Comparison of ENCODE assay signal across 11 cellular contexts in genomic region chr16:89191901-89192184, GRCh38. TPM values are rescaled to one million over a fixed set of nuclear protein-coding genes. Genes with fewer than 3 reads are reported as not detected.
A peak's percentile ranks its signal among the peaks of the same experiment; 100 is the strongest.
DNase-seq lines count a peak whose midpoint lies in the region; ATAC-seq, FAIRE-seq and TF ChIP-seq lines count a peak whose summit lies in the region.
"Had no signal": no experiment of that assay in that cellular context is flagged by ENCODE, and none has a peak within 500 bp of the region (broad histone marks: within the 10 kb centered on the region; RNA-seq: fewer than 3 reads in every experiment).

No MANE protein-coding gene starts in this region.

- RAD21 ChIA-PET in GM12878 (lab: Charles Lee; ENCODE audit: unreplicated experiment): no interaction called here

- in situ Hi-C loops in GM12878 (cut with MboI) (no loop called here), HepG2 (cut with HindIII; ENCODE audit: extremely low pct_ligation_motif_present, low pct_unique_long_range_greater_than_20kb) (no loop called here), transverse colon (cut with MboI; ENCODE audit: low pct_ligation_motif_present in 1 of 4, low pct_unique_long_range_greater_than_20kb in 1 of 4, low sequenced_read_pairs in 3 of 4) (no loop called here)

- H3K9me3 Mint-ChIP-seq in MCF 10A (ENCODE audit: unreplicated experiment): no peaks in the 10 kb centered on the region
- H3K9me3 Mint-ChIP-seq: dendritic cell treated with granulocyte-macrophage colony-stimulating factor and Interleukin-4, amounts not matched to agents 40 ng/mL and 50 ng/mL, for 4 days had no signal

- H3K4me3 ChIP-seq in breast epithelium (peak overlapping the region; percentile 30 to 69 (median 48)), GM12878 (peak overlapping the region; percentile 44; the same call in 1 of the 2 replicates), HepG2 (replicated peaks in 1 of 3; ENCODE audit: insufficient read depth in 1 of 3, low read depth in 2 of 3, low read length in 3 of 3) (peak overlapping the region; percentile 60 to 86 (median 75); a peak in 5 of 6 replicates), transverse colon (peak overlapping the region in 3 of 4 donors; percentile 24 to 42 (median 34))

- FAIRE-seq in GM12878 (lab: Jason Lieb, UNC): no peak
- FAIRE-seq in HepG2 (lab: Jason Lieb, UNC): no peak

- SMC1A ChIA-PET in GM12878 (lab: Charles Lee; ENCODE audit: uncharacterized antibody, unreplicated experiment): no interaction called here

- intact Hi-C loops in breast epithelium (cut with DNase I; ENCODE audit: low total_unique reads) (no loop called here), MCF 10A (cut with micrococcal nuclease) (no loop called here), GM12878 (cut with micrococcal nuclease; ENCODE audit: unreplicated experiment) (loop anchor here (2.0 kb wide), 1 partner anchor 19 kb away; no protein-coding TSS in a partner anchor), HepG2 (cut with micrococcal nuclease; ENCODE audit: unreplicated experiment) (no loop called here), transverse colon (cut with DNase I; ENCODE audit: low total_unique reads) (loop anchor here (1.0 kb wide), 1 partner anchor 19 kb away; no protein-coding TSS in a partner anchor)

- no peak for TF ChIP-seq RAD21 in GM12878 (IDR thresholded peaks at IDR 0.05; ENCODE audit: insufficient read depth, low read depth, low read length)
- no peak for TF ChIP-seq RAD21 in HepG2 (CRISPR knock-in tag; IDR thresholded peaks at IDR 0.05)

- no peaks in the 10 kb centered on the region for H3K27me3 Mint-ChIP-seq in MCF 10A (ENCODE audit: insufficient read depth, unreplicated experiment)

- TF ChIP-seq EP300 in GM12878 (IDR thresholded peaks at IDR 0.05; ENCODE audit: borderline replicate concordance in 1 of 2, control insufficient read depth in 1 of 2, low read depth in 2 of 2, low read length in 2 of 2): no peak
- no peak for TF ChIP-seq EP300 in HepG2 (IDR thresholded peaks at IDR 0.05; ENCODE audit: low read depth in 2 of 2, low read length in 2 of 2)
- no peak for TF ChIP-seq EP300 in HepG2 (CRISPR knock-in tag; IDR thresholded peaks at IDR 0.05; ENCODE audit: borderline replicate concordance)
- TF ChIP-seq EP300 in transverse colon (IDR thresholded peaks at IDR 0.05; ENCODE audit: low read depth): no peak

- H3K9me3 ChIP-seq in breast epithelium (no peaks in the 10 kb centered on the region), GM12878 (replicated peaks; ENCODE audit: control insufficient read depth, insufficient read depth, low read length) (no peaks in the 10 kb centered on the region), HepG2 (ENCODE audit: low read length) (no peaks in the 10 kb centered on the region), transverse colon (no peaks in the 10 kb centered on the region)

- H3K4me1 ChIP-seq in breast epithelium (peaks cover 0 to 4% of the 10 kb centered on the region in 2 donors), GM12878 (ENCODE audit: control insufficient read depth, insufficient read depth, low read length) (no peaks in the 10 kb centered on the region), HepG2 (ENCODE audit: insufficient read depth, low read length) (peaks cover 37% of the 10 kb centered on the region), transverse colon (peaks cover 0 to 9% (median 5%) of the 10 kb centered on the region in 4 donors)

- H3K27ac Mint-ChIP-seq in MCF 10A (ENCODE audit: low read depth, unreplicated experiment): no peak overlapping the region
- H3K27ac Mint-ChIP-seq: dendritic cell treated with granulocyte-macrophage colony-stimulating factor and Interleukin-4, amounts not matched to agents 40 ng/mL and 50 ng/mL, for 4 days had no signal

- POLR2A ChIA-PET in MCF 10A (lab: Yijun Ruan, JAX) (no interaction called here), GM12878 (lab: Charles Lee) (no interaction called here), HepG2 (lab: Yijun Ruan, JAX) (interaction anchor here (1.1 to 3.0 kb wide), 5 partner anchors 9 to 73 kb away, joined by 4 to 44 read pairs (median 6); partner anchors contain the start of genes CDH15, SLC22A31 and ZNF778)

- H3K4me3 Mint-ChIP-seq in MCF 10A (ENCODE audit: unreplicated experiment): no peak overlapping the region

- no peaks in the 10 kb centered on the region for H3K4me1 Mint-ChIP-seq in MCF 10A (ENCODE audit: insufficient read depth, unreplicated experiment)

- H3K36me3 Mint-ChIP-seq in MCF 10A (ENCODE audit: insufficient read depth, unreplicated experiment): no peaks in the 10 kb centered on the region

- H3K9ac ChIP-seq in GM12878 (ENCODE audit: control insufficient read depth, insufficient read depth, low read length) (no peak overlapping the region), HepG2 (ENCODE audit: insufficient read depth, low read depth, low read length) (peak overlapping the region; percentile 97)

- H3K4me2 ChIP-seq in GM12878 (ENCODE audit: control insufficient read depth, insufficient read depth): peak overlapping the region; percentile 84; the same call in 1 of the 2 replicates
- peak overlapping the region; percentile 95 for H3K4me2 ChIP-seq in HepG2 (ENCODE audit: low read depth, low read length)

- no peak for TF ChIP-seq CTCF in breast epithelium (IDR thresholded peaks at IDR 0.05)
- TF ChIP-seq CTCF in MCF 10A (IDR thresholded peaks at IDR 0.05; ENCODE audit: unreplicated experiment): no peak
- TF ChIP-seq CTCF in GM12878 (IDR thresholded peaks at IDR 0.05 in 2 of 3, conservative IDR thresholded peaks at IDR 0.05 in 1 of 3; ENCODE audit: control insufficient read depth in 2 of 3, extremely low read depth in 1 of 3, insufficient read depth in 1 of 3, low read depth in 3 of 3, low read length in 3 of 3): no peak
- TF ChIP-seq CTCF in HepG2 (CRISPR knock-in tag; IDR thresholded peaks at IDR 0.05): no peak
- TF ChIP-seq CTCF in transverse colon (IDR thresholded peaks at IDR 0.05): no peak

- BruUV-seq in MCF 10A (replicated peaks; lab: Mats Ljungman, UMichigan): no TSS peak
- BruUV-seq in GM12878 (replicated peaks; lab: Mats Ljungman, UMichigan): no TSS peak
- BruUV-seq in HepG2 (replicated peaks; lab: Mats Ljungman, UMichigan): no TSS peak

- WGBS in GM12878 (ENCODE audit: insufficient coverage, insufficient replicate concordance, low lambda C conversion rate, missing lambda C conversion rate): 7% methylated on average over 6 of the region's 19 CpGs
- 1% methylated on average over 12 of the region's 19 CpGs for WGBS in HepG2 (ENCODE audit: low lambda C conversion rate)
- 1% methylated on average over 11 of the region's 19 CpGs; no CpG with 5 or more reads in 1 of the 2 donors for WGBS in transverse colon (ENCODE audit: low coverage in 1 of 2), 2 donors

- H3K79me2 ChIP-seq in GM12878 (ENCODE audit: control insufficient read depth, insufficient read depth, low read length) (no peaks in the 10 kb centered on the region), HepG2 (ENCODE audit: insufficient read depth, low read length) (peaks cover 6% of the 10 kb centered on the region)

- CTCF ChIA-PET in MCF 10A (lab: Yijun Ruan, JAX): no interaction called here
- CTCF ChIA-PET in GM12878 (lab: Yijun Ruan, JAX): no interaction called here
- CTCF ChIA-PET in HepG2 (lab: Yijun Ruan, JAX; ENCODE audit: low intra/inter-chr PET ratio, low total read pairs): no interaction called here

- TF ChIP-seq POLR2A in breast epithelium (IDR thresholded peaks at IDR 0.05) (no peak), GM12878 (IDR thresholded peaks at IDR 0.05; ENCODE audit: low read depth, low read length) (no peak), HepG2 (IDR thresholded peaks at IDR 0.05; ENCODE audit: insufficient read depth in 1 of 2, low read depth in 2 of 2, low read length in 2 of 2) (no peak), transverse colon (IDR thresholded peaks at IDR 0.05) (no peak)

- H3K36me3 ChIP-seq in breast epithelium: no peaks in the 10 kb centered on the region
- H3K36me3 ChIP-seq in GM12878 (ENCODE audit: control insufficient read depth in 2 of 2, insufficient read depth in 2 of 2, low read length in 1 of 2): no peaks in the 10 kb centered on the region
- H3K36me3 ChIP-seq in HepG2 (replicated peaks in 1 of 2; ENCODE audit: control insufficient read depth in 1 of 2, insufficient read depth in 2 of 2, low read length in 2 of 2): peaks cover 0 to 3% of the 10 kb centered on the region in 2 experiments; a peak in 1 of 5 replicates
- no peaks in the 10 kb centered on the region for H3K36me3 ChIP-seq in transverse colon

- H4K20me1 ChIP-seq in GM12878 (ENCODE audit: control insufficient read depth, insufficient read depth) (no peaks in the 10 kb centered on the region), HepG2 (ENCODE audit: insufficient read depth, low read length) (peaks cover 31% of the 10 kb centered on the region; the same call in 1 of the 2 replicates)

- H3K27me3 ChIP-seq in breast epithelium (peaks cover 2 to 10% of the 10 kb centered on the region in 2 donors), GM12878 (replicated peaks in 1 of 2; ENCODE audit: control insufficient read depth in 2 of 2, insufficient read depth in 2 of 2, low read length in 1 of 2) (no peaks in the 10 kb centered on the region), HepG2 (ENCODE audit: control insufficient read depth in 1 of 2, insufficient read depth in 2 of 2, low read length in 2 of 2) (no peaks in the 10 kb centered on the region; a peak in 1 of 5 replicates), transverse colon (peaks cover 13% of the 10 kb centered on the region)

- peak overlapping the region; percentile 83; the same call in 1 of the 2 replicates for H2AFZ ChIP-seq in GM12878 (ENCODE audit: control insufficient read depth, low read depth, low read length)
- no peak overlapping the region for H2AFZ ChIP-seq in HepG2 (ENCODE audit: low read length)

- DNase-seq in breast epithelium (ENCODE audit: low spot score in 2 of 2) (no peak), MCF 10A (ENCODE audit: unreplicated experiment) (no peak), GM12878 (ENCODE audit: low read depth, low spot score) (no peak), HepG2 (ENCODE audit: low spot score) (no peak), transverse colon (no peak), NCI-H524 (lab: John Stamatoyannopoulos, UW) (no peak), OCI-M2 (lab: John Stamatoyannopoulos, UW; ENCODE audit: unreplicated experiment) (no peak)
- DNase-seq: activated T-cell treated with anti-CD3 and anti-CD28 coated beads for 4 hours had no signal

- no peak overlapping the region for H3K27ac ChIP-seq in breast epithelium
- H3K27ac ChIP-seq in GM12878 (ENCODE audit: control insufficient read depth, insufficient read depth): no peak overlapping the region
- peak overlapping the region; percentile 99 for H3K27ac ChIP-seq in HepG2 (ENCODE audit: extremely low read length, insufficient read depth, low read length)
- H3K27ac ChIP-seq in transverse colon: no peak overlapping the region

- ATAC-seq in GM12878 (no peak; the same call in 2 of the 3 replicates), HepG2 (no peak), HG02852 (IDR thresholded peaks at IDR 0.05; ENCODE audit: unreplicated experiment) (no peak)

RNA-seq across cellular contexts. Expression of gene SLC22A31, which starts 8.5 kb away (rescaled TPM):
- total RNA-seq in breast epithelium (not detected), MCF 10A (2022) (not detected in 2 replicates), GM12878 (2014; rRNA removed) (not detected in 2 replicates), GM12878 (2014; rRNA removed; fragmentation: Illumina TruSeq; extraction: Trizol) (not detected in 2 replicates), GM12878 (2021) (0.19 TPM in 1 of 2 replicates, not detected in the other), HepG2 (2016; rRNA removed; fragmentation: Illumina TruSeq; extraction: Trizol) (20.6 and 83.3 TPM in 2 replicates), transverse colon (1 to 10 TPM in 1 of 4 donors, not detected in 3; 1.3 TPM)
- total RNA-seq in GM12878 (2013; cell fraction: nucleolus; rRNA removed): not detected in 2 replicates
- not detected for polyA plus RNA-seq in GM12878 (2011; ENCODE audit: low read depth)
- polyA plus RNA-seq in GM12878 (2011; rRNA removed) (0.20 and 0.23 TPM in 2 replicates), GM12878 (2014; fragmentation: Illumina TruSeq; extraction: Trizol) (not detected in 2 replicates), GM12878 (2014; fragmentation: Nextera tagmentation; extraction: Ambion mirVana) (not detected), GM12878 (2014; rRNA removed) (0.24 and 0.27 TPM in 2 replicates), GM12878 (2016; fragmentation: Nextera tagmentation; extraction: Ambion mirVana) (under 1 TPM in 1 of 2 experiments, not detected in 1; 0.13 TPM), HepG2 (2011; rRNA removed) (67.3 and 98.2 TPM in 2 replicates)
- polyA plus RNA-seq in GM12878 (2011; cell fraction: cytosol; rRNA removed): 0.75 and 0.94 TPM in 2 replicates
- 12.2 and 13.6 TPM in 2 replicates for polyA plus RNA-seq in GM12878 (2011; cell fraction: nucleus; rRNA removed)
- polyA plus RNA-seq in GM12878 (2012): not detected in 2 replicates
- 0.52 TPM in 1 of 2 replicates, not detected in the other for polyA minus RNA-seq in GM12878 (2011; rRNA and poly(A)+ RNA removed)
- not detected in 2 replicates for polyA minus RNA-seq in GM12878 (2011; cell fraction: cytosol; rRNA and poly(A)+ RNA removed)
- 0.96 TPM in 1 of 2 replicates, not detected in the other for polyA minus RNA-seq in GM12878 (2011; cell fraction: nucleus; rRNA and poly(A)+ RNA removed)
- total RNA-seq in HepG2 (2016; cell fraction: cytosol; rRNA removed; fragmentation: Illumina TruSeq; extraction: Trizol; ENCODE audit: low read depth): 22.4 and 22.9 TPM in 2 replicates
- 17.9 and 83.9 TPM in 2 replicates for total RNA-seq in HepG2 (2016; cell fraction: insoluble cytoplasmic fraction; rRNA removed; fragmentation: Illumina TruSeq; extraction: Trizol)
- 38.1 and 39.2 TPM in 2 replicates for total RNA-seq in HepG2 (2016; cell fraction: membrane; rRNA removed; fragmentation: Illumina TruSeq; extraction: Trizol)
- 88.9 and 114 TPM in 2 replicates for total RNA-seq in HepG2 (2016; cell fraction: nucleus; rRNA removed; fragmentation: Illumina TruSeq; extraction: Trizol)
- 27.2 and 52.1 TPM in 2 replicates for polyA plus RNA-seq in HepG2 (2011; cell fraction: cytosol; rRNA removed)
- 1,312 and 1,533 TPM in 2 replicates for polyA plus RNA-seq in HepG2 (2011; cell fraction: nucleus; rRNA removed)
- polyA plus RNA-seq in HepG2 (2012): 45.8 and 48.2 TPM in 2 replicates
- 27.4 and 28.3 TPM in 2 replicates for polyA plus RNA-seq in HepG2 (2016; cell fraction: cytosol; fragmentation: Illumina TruSeq; extraction: Trizol; ENCODE audit: low read depth)
- 23.8 and 26.1 TPM in 2 replicates for polyA plus RNA-seq in HepG2 (2016; cell fraction: insoluble cytoplasmic fraction; fragmentation: Illumina TruSeq; extraction: Trizol; ENCODE audit: low read depth)
- polyA plus RNA-seq in HepG2 (2016; cell fraction: membrane; fragmentation: Illumina TruSeq; extraction: Trizol; ENCODE audit: low read depth): 29.3 and 31.7 TPM in 2 replicates
- 322 and 325 TPM in 2 replicates for polyA plus RNA-seq in HepG2 (2016; cell fraction: nucleus; fragmentation: Illumina TruSeq; extraction: Trizol; ENCODE audit: insufficient read depth, low read depth)
- polyA minus RNA-seq in HepG2 (2011; rRNA and poly(A)+ RNA removed; ENCODE audit: low replicate concordance): 51.6 TPM in 1 of 2 replicates, not detected in the other
- polyA minus RNA-seq in HepG2 (2011; cell fraction: cytosol; rRNA and poly(A)+ RNA removed): 17.1 and 21.0 TPM in 2 replicates
- 89.4 and 90.8 TPM in 2 replicates for polyA minus RNA-seq in HepG2 (2011; cell fraction: nucleus; rRNA and poly(A)+ RNA removed)
- total RNA-seq: temporal lobe had no signal

RNA-seq across cellular contexts. Expression of gene CDH15, which starts 20.3 kb away (rescaled TPM):
- total RNA-seq in breast epithelium (not detected), MCF 10A (2022) (not detected in 2 replicates), GM12878 (2014; rRNA removed) (0.06 TPM in 1 of 2 replicates, not detected in the other), GM12878 (2014; rRNA removed; fragmentation: Illumina TruSeq; extraction: Trizol) (not detected in 2 replicates), GM12878 (2021) (not detected in 2 replicates), HepG2 (2016; rRNA removed; fragmentation: Illumina TruSeq; extraction: Trizol) (1.4 and 2.2 TPM in 2 replicates), transverse colon (not detected)
- total RNA-seq in GM12878 (2013; cell fraction: nucleolus; rRNA removed): not detected in 2 replicates
- not detected for polyA plus RNA-seq in GM12878 (2011; ENCODE audit: low read depth)
- polyA plus RNA-seq in GM12878 (2011; rRNA removed) (not detected in 2 replicates), GM12878 (2014; fragmentation: Illumina TruSeq; extraction: Trizol) (not detected in 2 replicates), GM12878 (2014; fragmentation: Nextera tagmentation; extraction: Ambion mirVana) (under 1 TPM in 1 of 2 experiments, not detected in 1; 0.02 TPM), GM12878 (2014; rRNA removed) (0.05 TPM in 1 of 2 replicates, not detected in the other), GM12878 (2016; fragmentation: Nextera tagmentation; extraction: Ambion mirVana) (not detected), HepG2 (2011; rRNA removed) (0.69 and 0.74 TPM in 2 replicates)
- not detected in 2 replicates for polyA plus RNA-seq in GM12878 (2011; cell fraction: cytosol; rRNA removed)
- polyA plus RNA-seq in GM12878 (2011; cell fraction: nucleus; rRNA removed): not detected in 2 replicates
- 0.20 TPM in 1 of 2 replicates, not detected in the other for polyA plus RNA-seq in GM12878 (2012)
- not detected in 2 replicates for polyA minus RNA-seq in GM12878 (2011; rRNA and poly(A)+ RNA removed)
- not detected in 2 replicates for polyA minus RNA-seq in GM12878 (2011; cell fraction: cytosol; rRNA and poly(A)+ RNA removed)
- not detected in 2 replicates for polyA minus RNA-seq in GM12878 (2011; cell fraction: nucleus; rRNA and poly(A)+ RNA removed)
- 2.8 and 2.9 TPM in 2 replicates for total RNA-seq in HepG2 (2016; cell fraction: cytosol; rRNA removed; fragmentation: Illumina TruSeq; extraction: Trizol; ENCODE audit: low read depth)
- 1.4 and 2.2 TPM in 2 replicates for total RNA-seq in HepG2 (2016; cell fraction: insoluble cytoplasmic fraction; rRNA removed; fragmentation: Illumina TruSeq; extraction: Trizol)
- total RNA-seq in HepG2 (2016; cell fraction: membrane; rRNA removed; fragmentation: Illumina TruSeq; extraction: Trizol): 3.6 and 3.7 TPM in 2 replicates
- 1.6 and 1.8 TPM in 2 replicates for total RNA-seq in HepG2 (2016; cell fraction: nucleus; rRNA removed; fragmentation: Illumina TruSeq; extraction: Trizol)
- 0.37 and 1.2 TPM in 2 replicates for polyA plus RNA-seq in HepG2 (2011; cell fraction: cytosol; rRNA removed)
- polyA plus RNA-seq in HepG2 (2011; cell fraction: nucleus; rRNA removed): 1.6 and 2.1 TPM in 2 replicates
- polyA plus RNA-seq in HepG2 (2012): 0.61 and 0.90 TPM in 2 replicates
- polyA plus RNA-seq in HepG2 (2016; cell fraction: cytosol; fragmentation: Illumina TruSeq; extraction: Trizol; ENCODE audit: low read depth): 3.5 and 3.8 TPM in 2 replicates
- 1.7 and 2.3 TPM in 2 replicates for polyA plus RNA-seq in HepG2 (2016; cell fraction: insoluble cytoplasmic fraction; fragmentation: Illumina TruSeq; extraction: Trizol; ENCODE audit: low read depth)
- polyA plus RNA-seq in HepG2 (2016; cell fraction: membrane; fragmentation: Illumina TruSeq; extraction: Trizol; ENCODE audit: low read depth): 3.3 and 4.1 TPM in 2 replicates
- 3.3 and 3.4 TPM in 2 replicates for polyA plus RNA-seq in HepG2 (2016; cell fraction: nucleus; fragmentation: Illumina TruSeq; extraction: Trizol; ENCODE audit: insufficient read depth, low read depth)
- polyA minus RNA-seq in HepG2 (2011; rRNA and poly(A)+ RNA removed; ENCODE audit: low replicate concordance): 0.62 TPM in 1 of 2 replicates, not detected in the other
- 0.40 and 0.62 TPM in 2 replicates for polyA minus RNA-seq in HepG2 (2011; cell fraction: cytosol; rRNA and poly(A)+ RNA removed)
- 0.39 TPM in 1 of 2 replicates, not detected in the other for polyA minus RNA-seq in HepG2 (2011; cell fraction: nucleus; rRNA and poly(A)+ RNA removed)

RNA-seq across cellular contexts. Expression of gene ZNF778, which starts 25.7 kb away (rescaled TPM):
- total RNA-seq in breast epithelium (10 to 100 TPM; 10.1 to 20.9 (median 12.5) TPM), MCF 10A (2022) (13.5 and 15.8 TPM in 2 replicates), GM12878 (2014; rRNA removed) (3.3 and 6.5 TPM in 2 replicates), GM12878 (2014; rRNA removed; fragmentation: Illumina TruSeq; extraction: Trizol) (3.5 and 3.6 TPM in 2 replicates), GM12878 (2021) (6.4 and 9.7 TPM in 2 replicates), HepG2 (2016; rRNA removed; fragmentation: Illumina TruSeq; extraction: Trizol) (7.2 and 9.3 TPM in 2 replicates), transverse colon (10 to 100 TPM in 3 of 4 donors, 1 to 10 TPM in 1; 9.3 to 89.0 (median 13.4) TPM)
- total RNA-seq in GM12878 (2013; cell fraction: nucleolus; rRNA removed): 15.8 and 17.3 TPM in 2 replicates
- 2.2 TPM for polyA plus RNA-seq in GM12878 (2011; ENCODE audit: low read depth)
- polyA plus RNA-seq in GM12878 (2011; rRNA removed) (3.8 and 4.4 TPM in 2 replicates), GM12878 (2014; fragmentation: Illumina TruSeq; extraction: Trizol) (4.3 and 4.6 TPM in 2 replicates), GM12878 (2014; fragmentation: Nextera tagmentation; extraction: Ambion mirVana) (under 1 TPM; 0.20 to 0.40 TPM), GM12878 (2014; rRNA removed) (4.2 and 5.9 TPM in 2 replicates), GM12878 (2016; fragmentation: Nextera tagmentation; extraction: Ambion mirVana) (1 to 10 TPM; 2.3 to 3.8 TPM), HepG2 (2011; rRNA removed) (3.8 and 6.1 TPM in 2 replicates)
- 2.8 and 3.8 TPM in 2 replicates for polyA plus RNA-seq in GM12878 (2011; cell fraction: cytosol; rRNA removed)
- polyA plus RNA-seq in GM12878 (2011; cell fraction: nucleus; rRNA removed): 6.7 and 8.5 TPM in 2 replicates
- polyA plus RNA-seq in GM12878 (2012): 2.4 and 5.4 TPM in 2 replicates
- polyA minus RNA-seq in GM12878 (2011; rRNA and poly(A)+ RNA removed): 6.1 and 8.8 TPM in 2 replicates
- 1.3 and 3.7 TPM in 2 replicates for polyA minus RNA-seq in GM12878 (2011; cell fraction: cytosol; rRNA and poly(A)+ RNA removed)
- polyA minus RNA-seq in GM12878 (2011; cell fraction: nucleus; rRNA and poly(A)+ RNA removed): 5.7 and 8.7 TPM in 2 replicates
- total RNA-seq in HepG2 (2016; cell fraction: cytosol; rRNA removed; fragmentation: Illumina TruSeq; extraction: Trizol; ENCODE audit: low read depth): 1.7 and 2.6 TPM in 2 replicates
- 6.1 and 8.3 TPM in 2 replicates for total RNA-seq in HepG2 (2016; cell fraction: insoluble cytoplasmic fraction; rRNA removed; fragmentation: Illumina TruSeq; extraction: Trizol)
- 2.7 and 3.9 TPM in 2 replicates for total RNA-seq in HepG2 (2016; cell fraction: membrane; rRNA removed; fragmentation: Illumina TruSeq; extraction: Trizol)
- 8.7 and 10.5 TPM in 2 replicates for total RNA-seq in HepG2 (2016; cell fraction: nucleus; rRNA removed; fragmentation: Illumina TruSeq; extraction: Trizol)
- polyA plus RNA-seq in HepG2 (2011; cell fraction: cytosol; rRNA removed): 1.8 and 2.1 TPM in 2 replicates
- 6.6 and 11.3 TPM in 2 replicates for polyA plus RNA-seq in HepG2 (2011; cell fraction: nucleus; rRNA removed)
- polyA plus RNA-seq in HepG2 (2012): 2.4 and 3.0 TPM in 2 replicates
- polyA plus RNA-seq in HepG2 (2016; cell fraction: cytosol; fragmentation: Illumina TruSeq; extraction: Trizol; ENCODE audit: low read depth): 0.79 and 0.83 TPM in 2 replicates
- polyA plus RNA-seq in HepG2 (2016; cell fraction: insoluble cytoplasmic fraction; fragmentation: Illumina TruSeq; extraction: Trizol; ENCODE audit: low read depth): 4.6 and 6.1 TPM in 2 replicates
- 0.61 and 1.7 TPM in 2 replicates for polyA plus RNA-seq in HepG2 (2016; cell fraction: membrane; fragmentation: Illumina TruSeq; extraction: Trizol; ENCODE audit: low read depth)
- 11.3 and 22.5 TPM in 2 replicates for polyA plus RNA-seq in HepG2 (2016; cell fraction: nucleus; fragmentation: Illumina TruSeq; extraction: Trizol; ENCODE audit: insufficient read depth, low read depth)
- 6.4 and 9.2 TPM in 2 replicates for polyA minus RNA-seq in HepG2 (2011; rRNA and poly(A)+ RNA removed; ENCODE audit: low replicate concordance)
- polyA minus RNA-seq in HepG2 (2011; cell fraction: cytosol; rRNA and poly(A)+ RNA removed): 4.0 and 6.1 TPM in 2 replicates
- 15.2 and 17.3 TPM in 2 replicates for polyA minus RNA-seq in HepG2 (2011; cell fraction: nucleus; rRNA and poly(A)+ RNA removed)

Comparison
In these comparisons a context has a peak if more than half of its experiments do, and no peak if none do; other contexts are left out.
1. RNA of gene SLC22A31, which starts 8.5 kb away (total RNA-seq): 17.9 to 114 TPM in HepG2; not detected in MCF 10A, 0.19 TPM in GM12878, not detected in breast epithelium and 1.3 TPM in transverse colon; every median in the first group is over 4 times any median in the second.
2. intact Hi-C loops: an anchor here in GM12878 (2.0 kb wide) and transverse colon (1.0 kb wide); none called in breast epithelium, MCF 10A and HepG2.
3. Peak in every context shown above with its lines, with median percentiles within 50 percentile points of each other: H3K4me3 ChIP-seq.